Comparison of ENCODE assay signal across 8 cellular contexts in the genomic region with DNA sequence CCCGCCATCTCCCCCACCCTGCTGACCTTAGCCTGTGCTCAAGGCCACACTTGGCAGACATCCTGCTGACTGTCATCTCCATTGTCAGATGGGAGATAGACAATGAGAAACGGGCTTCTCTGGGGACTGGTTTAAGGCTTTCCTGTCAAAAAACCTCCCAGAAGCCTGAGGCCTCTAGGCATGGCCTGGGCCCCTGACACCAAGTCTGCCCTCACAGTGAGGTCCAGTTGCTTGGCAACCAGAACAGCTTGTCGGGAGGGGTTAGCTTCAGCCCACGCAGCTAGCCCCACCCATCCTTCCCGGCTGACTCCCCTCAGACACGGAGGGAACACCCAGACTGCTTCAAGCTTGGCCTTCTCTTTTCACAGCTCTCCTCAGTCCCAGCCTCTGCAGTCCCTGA. TPM values are rescaled to one million over a fixed set of nuclear protein-coding genes. Genes with fewer than 3 reads are reported as not detected.
A peak's percentile ranks its signal among the peaks of the same experiment; 100 is the strongest.
DNase-seq lines count a peak whose midpoint lies in the region; ATAC-seq and TF ChIP-seq lines count a peak whose summit lies in the region.

No MANE protein-coding gene starts in this region.

- TF ChIP-seq EP300 in gastroesophageal sphincter (IDR thresholded peaks at IDR 0.05): no peak

- H3K9me3 Mint-ChIP-seq in activated naive CD4-positive, alpha-beta T cell treated with anti-CD3 and anti-CD28 coated beads, Interleukin-2, amount 10 ng/mL, durations not matched to agents 7 days and 5 days: no peaks in the 10 kb centered on the region

- H3K9ac ChIP-seq in BLaER1: 0 out of 2 replicates have a peak overlapping the region, but pooled peaks have one; percentile 27

- DNase-seq in SJSA1 (ENCODE audit: low read depth in 1 of 2, low spot score in 2 of 2): peak; percentile 65 to 79
- peak; percentile 82 for DNase-seq in osteoblast (ENCODE audit: insufficient read length, low spot score, missing footprints)
- no peak for DNase-seq in GM10266 (ENCODE audit: extremely low spot score)
- no peak for DNase-seq in activated naive CD4-positive, alpha-beta T cell treated with anti-CD3 and anti-CD28 coated beads, Interleukin-2, amount 10 ng/mL, durations not matched to agents 7 days and 5 days
- DNase-seq in D341Med (ENCODE audit: low spot score): no peak
- DNase-seq in MV-4-11 (lab: John Stamatoyannopoulos, UW): no peak

- H3K4me1 ChIP-seq in BLaER1 (peaks cover 33% of the 10 kb centered on the region), SJSA1 (replicated peaks) (peaks cover 20% of the 10 kb centered on the region), gastroesophageal sphincter (peaks cover 0 to 36% (median 7%) of the 10 kb centered on the region in 3 donors), osteoblast (ENCODE audit: insufficient read depth, low read length) (no peaks in the 10 kb centered on the region)

- H3K4me3 ChIP-seq in BLaER1 (no peak overlapping the region), SJSA1 (no peak overlapping the region), gastroesophageal sphincter (no peak overlapping the region), osteoblast (ENCODE audit: insufficient read depth, low read length) (no peak overlapping the region)

- H3K4me3 Mint-ChIP-seq in activated naive CD4-positive, alpha-beta T cell treated with anti-CD3 and anti-CD28 coated beads, Interleukin-2, amount 10 ng/mL, durations not matched to agents 7 days and 5 days: no peak overlapping the region

- peak overlapping the region; percentile 19; the same call in 1 of the 2 replicates for H3K27ac ChIP-seq in BLaER1
- peak overlapping the region; percentile 25; the same call in 1 of the 2 replicates for H3K27ac ChIP-seq in SJSA1
- peak overlapping the region in 3 of 4 donors; percentile 38 to 54 (median 51) for H3K27ac ChIP-seq in gastroesophageal sphincter
- no peak overlapping the region for H3K27ac ChIP-seq in osteoblast (ENCODE audit: low read depth, low read length)

- CTCF ChIA-PET in activated naive CD4-positive, alpha-beta T cell treated with anti-CD3 and anti-CD28 coated beads, Interleukin-2, amount 10 ng/mL, durations not matched to agents 7 days and 5 days (lab: Charles Lee): no interaction called here

- H3K27me3 ChIP-seq in BLaER1 (no peaks in the 10 kb centered on the region), SJSA1 (replicated peaks) (no peaks in the 10 kb centered on the region), gastroesophageal sphincter (peaks cover 46% of the 10 kb centered on the region), osteoblast (ENCODE audit: insufficient read depth, low read length) (peaks cover 6% of the 10 kb centered on the region)

- WGBS in gastroesophageal sphincter (ENCODE audit: low coverage in 1 of 2), 2 donors: 50% methylated on average over 1 of the region's 6 CpGs; no CpG with 5 or more reads in 1 of the 2 donors

- H3K4me2 ChIP-seq in BLaER1 (peak overlapping the region; percentile 59), osteoblast (ENCODE audit: insufficient read depth, low read length) (no peak overlapping the region)

- no peaks in the 10 kb centered on the region for H3K4me1 Mint-ChIP-seq in activated naive CD4-positive, alpha-beta T cell treated with anti-CD3 and anti-CD28 coated beads, Interleukin-2, amount 10 ng/mL, durations not matched to agents 7 days and 5 days

- H4K20me1 ChIP-seq in BLaER1 (no peaks in the 10 kb centered on the region), osteoblast (ENCODE audit: insufficient read depth, low read length) (no peaks in the 10 kb centered on the region)

- H3K27me3 Mint-ChIP-seq in activated naive CD4-positive, alpha-beta T cell treated with anti-CD3 and anti-CD28 coated beads, Interleukin-2, amount 10 ng/mL, durations not matched to agents 7 days and 5 days: peaks cover 15% of the 10 kb centered on the region

- TF ChIP-seq POLR2A in gastroesophageal sphincter (IDR thresholded peaks at IDR 0.05): no peak

- TF ChIP-seq CTCF in gastroesophageal sphincter (IDR thresholded peaks at IDR 0.05) (no peak), osteoblast (IDR thresholded peaks at IDR 0.05; ENCODE audit: extremely low read depth, low read depth, low read length) (no peak), GM10266 (IDR thresholded peaks at IDR 0.05; ENCODE audit: control insufficient read depth, insufficient read depth, low read depth, missing control alignments) (no peak)

- H3K36me3 ChIP-seq in BLaER1 (no peaks in the 10 kb centered on the region), SJSA1 (no peaks in the 10 kb centered on the region), gastroesophageal sphincter (no peaks in the 10 kb centered on the region), osteoblast (ENCODE audit: insufficient read depth, low read length) (no peaks in the 10 kb centered on the region)

- ATAC-seq in gastroesophageal sphincter: peak; percentile 83

- peak overlapping the region; percentile 62 for H2AFZ ChIP-seq in osteoblast (ENCODE audit: low read length)

- H3K27ac Mint-ChIP-seq in activated naive CD4-positive, alpha-beta T cell treated with anti-CD3 and anti-CD28 coated beads, Interleukin-2, amount 10 ng/mL, durations not matched to agents 7 days and 5 days: no peak overlapping the region

- no peaks in the 10 kb centered on the region for H3K9me3 ChIP-seq in BLaER1
- H3K9me3 ChIP-seq in SJSA1 (replicated peaks): no peaks in the 10 kb centered on the region
- H3K9me3 ChIP-seq in gastroesophageal sphincter: no peaks in the 10 kb centered on the region
- H3K9me3 ChIP-seq in osteoblast (ENCODE audit: low read depth, low read length): no peaks in the 10 kb centered on the region

- no peaks in the 10 kb centered on the region for H3K79me2 ChIP-seq in osteoblast (ENCODE audit: insufficient read depth, low read length)

- H3K36me3 Mint-ChIP-seq in activated naive CD4-positive, alpha-beta T cell treated with anti-CD3 and anti-CD28 coated beads, Interleukin-2, amount 10 ng/mL, durations not matched to agents 7 days and 5 days: no peaks in the 10 kb centered on the region

RNA-seq across cellular contexts. Expression of gene PLEKHA6, which starts 11.0 kb away (rescaled TPM):
- 0.16 and 0.76 TPM in 2 replicates for total RNA-seq in SJSA1 (2014; rRNA removed; shearing (Covaris generic))
- total RNA-seq in gastroesophageal sphincter (10 to 100 TPM in 2 of 4 donors, 1 to 10 TPM in 2; 8.7 to 17.8 (median 11.4) TPM), osteoblast (0.29 and 0.36 TPM in 2 replicates)

Comparison
In these comparisons a context has a peak if more than half of its experiments do, and no peak if none do; other contexts are left out.
1. DNase-seq: peak in SJSA1 (2 of 2) and osteoblast (single experiment); none in GM10266 (single experiment), activated naive CD4-positive, alpha-beta T cell treated with anti-CD3 and anti-CD28 coated beads, Interleukin-2, amount 10 ng/mL, durations not matched to agents 7 days and 5 days (single experiment), D341Med (single experiment) and MV-4-11 (single experiment).